8 cellular contexts compared by ENCODE assay signal in the genomic region with DNA sequence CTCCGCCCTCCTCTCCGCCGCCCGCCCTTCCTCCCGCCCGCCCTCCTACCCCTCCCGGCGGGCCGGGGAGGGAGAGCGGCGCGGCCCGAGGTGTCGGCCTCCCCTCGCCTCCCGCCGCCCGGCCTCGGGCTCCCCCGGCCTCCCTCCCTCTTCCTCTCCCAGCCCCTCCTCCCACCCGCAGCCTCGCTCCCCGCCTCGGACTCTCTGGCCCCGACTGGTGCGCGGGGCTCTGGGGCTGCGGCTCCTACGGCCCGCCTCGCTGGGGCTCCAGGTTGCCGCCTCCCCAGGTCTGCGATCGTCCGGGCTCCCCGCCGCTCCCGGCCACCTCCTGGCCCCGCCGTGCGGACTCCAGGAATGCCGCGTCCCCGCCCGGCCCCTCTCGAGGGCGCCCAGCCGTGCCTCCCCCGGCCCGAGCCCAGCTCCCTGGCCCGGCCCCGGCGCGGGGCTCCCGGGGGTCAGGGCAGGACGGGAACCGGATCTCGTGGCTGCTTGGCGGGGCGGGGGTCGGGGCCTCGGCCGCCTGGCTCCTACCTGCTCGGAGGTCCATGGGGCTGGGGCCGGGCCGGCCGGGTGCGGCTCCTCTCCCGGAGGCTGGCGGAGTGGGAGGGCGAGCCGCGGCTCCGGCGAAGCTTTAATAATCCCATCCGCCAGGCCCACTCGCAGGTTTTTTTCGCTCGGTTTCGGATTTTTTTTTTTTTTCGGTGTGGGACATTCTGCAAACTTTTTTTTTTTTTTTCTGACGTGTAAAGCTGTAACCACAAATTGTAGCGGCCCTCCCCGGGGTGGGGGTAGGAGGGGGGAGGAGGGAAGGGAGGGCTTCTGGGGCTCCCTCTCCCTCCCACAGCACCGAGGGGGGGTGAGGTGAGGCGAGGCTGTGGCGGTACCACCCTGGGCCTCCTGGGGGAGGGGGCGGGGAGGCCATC. TPM values are rescaled to one million over a fixed set of nuclear protein-coding genes. Genes with fewer than 3 reads are reported as not detected.
DNase-seq lines count a peak whose midpoint lies in the region; ATAC-seq and TF ChIP-seq lines count a peak whose summit lies in the region.

Gene CLCF1, minus strand, starts transcription at position 606 of the 923 bp plus-strand sequence. Its CDS starts 59 bp downstream, at position 547.

- peak within 1 kb of the TSS; percentile 65 for H3K27ac ChIP-seq in psoas muscle

- no peaks in the 10 kb centered on the region for H3K9me3 ChIP-seq in psoas muscle

- H3K4me3 ChIP-seq in H7 (ENCODE audit: insufficient read depth, low read depth, low read length) (peak within 1 kb of the TSS; percentile 62), psoas muscle (peak within 1 kb of the TSS; percentile 76)

- intact Hi-C loops in cardiac septum (cut with DNase I) (no loop called here), psoas muscle (cut with DNase I) (no loop called here)

- H3K27ac Mint-ChIP-seq in activated naive CD4-positive, alpha-beta T cell treated with anti-CD3 and anti-CD28 coated beads, Interleukin-2, amount 50 U/mL, for 72 hours, result peak within 1 kb of the TSS in 1 of 2 donors; percentile 21

- peaks cover 16% of the 10 kb centered on the region for H3K4me1 ChIP-seq in psoas muscle

- peak; percentile 29; the same call in 1 of the 2 replicates for TF ChIP-seq POLR2A in Raji (IDR thresholded peaks at IDR 0.05; ENCODE audit: insufficient read depth, low read depth, low read length)

- no peaks in the 10 kb centered on the region for H3K9me3 Mint-ChIP-seq in activated naive CD4-positive, alpha-beta T cell treated with anti-CD3 and anti-CD28 coated beads, Interleukin-2, amount 50 U/mL, for 72 hours

- H3K27me3 ChIP-seq in H7 (ENCODE audit: control insufficient read depth, insufficient read depth, low read length) (peaks cover 34% of the 10 kb centered on the region), psoas muscle (ENCODE audit: insufficient read depth in 3 of 3, low read length in 2 of 3) (peaks cover 0 to 38% (median 8%) of the 10 kb centered on the region in 3 donors)

- H3K36me3 ChIP-seq in H7 (replicated peaks; ENCODE audit: control insufficient read depth, insufficient read depth, low read length) (no peaks in the 10 kb centered on the region), psoas muscle (ENCODE audit: insufficient read depth in 1 of 2, low read depth in 1 of 2) (no peaks in the 10 kb centered on the region)

- WGBS in psoas muscle, 3 donors, result 0 to 1% (median 1%) methylated on average over 36 to 83 of the region's 88 CpGs

- no peak for TF ChIP-seq CTCF in psoas muscle (IDR thresholded peaks at IDR 0.05)

- peak; percentile 38 to 50 for ATAC-seq in activated naive CD4-positive, alpha-beta T cell treated with anti-CD3 and anti-CD28 coated beads, Interleukin-2, amount 50 U/mL, for 72 hours
- peak; percentile 30 to 47 (median 39) for ATAC-seq in psoas muscle
- ATAC-seq in HG02870 (IDR thresholded peaks at IDR 0.05; ENCODE audit: unreplicated experiment), result no peak
- no peak for ATAC-seq in HG02981 (IDR thresholded peaks at IDR 0.05; ENCODE audit: unreplicated experiment)

- DNase-seq in AG20443 (ENCODE audit: low spot score), result peak; percentile 89
- DNase-seq in H7, result peak; percentile 95
- DNase-seq in activated naive CD4-positive, alpha-beta T cell treated with anti-CD3 and anti-CD28 coated beads, Interleukin-2, amount 50 U/mL, for 72 hours (ENCODE audit: low spot score in 2 of 2), result no peak
- peak; percentile 89 for DNase-seq in cardiac septum (ENCODE audit: low spot score)
- DNase-seq in psoas muscle, result peak; percentile 71 to 73

- H3K36me3 Mint-ChIP-seq in activated naive CD4-positive, alpha-beta T cell treated with anti-CD3 and anti-CD28 coated beads, Interleukin-2, amount 50 U/mL, for 72 hours, result no peaks in the 10 kb centered on the region

RNA-seq across cellular contexts. Expression of gene CLCF1, which starts in this region (rescaled TPM):
- total RNA-seq in H7 (2014; rRNA removed; shearing (Covaris generic)), result 3.7 and 4.4 TPM in 2 replicates
- under 1 TPM in 1 of 2 donors, not detected in 1; 0.89 TPM for total RNA-seq in activated naive CD4-positive, alpha-beta T cell treated with anti-CD3 and anti-CD28 coated beads, Interleukin-2, amount 50 U/mL, for 72 hours
- 4.0 TPM for total RNA-seq in cardiac septum
- total RNA-seq in psoas muscle, result 1 to 10 TPM in 1 of 4 donors, under 1 TPM in 3; 0.44 to 1.5 (median 0.82) TPM
- polyA plus RNA-seq in psoas muscle, result 1 to 10 TPM in 1 of 3 donors, under 1 TPM in 2; 0.47 to 6.5 (median 0.62) TPM

Comparison
In these comparisons a context has a peak if more than half of its experiments do, and no peak if none do; other contexts are left out.
1. Peak in ATAC-seq in activated naive CD4-positive, alpha-beta T cell treated with anti-CD3 and anti-CD28 coated beads, Interleukin-2, amount 50 U/mL, for 72 hours; RNA of the gene not detected or under 1 TPM.
2. DNase-seq: peak in AG20443 (single experiment), H7 (single experiment), cardiac septum (single experiment) and psoas muscle (2 of 2); none in activated naive CD4-positive, alpha-beta T cell treated with anti-CD3 and anti-CD28 coated beads, Interleukin-2, amount 50 U/mL, for 72 hours (0 of 2).
3. ATAC-seq: peak in psoas muscle (4 of 4); none in HG02870 (single experiment) and HG02981 (single experiment).